ENCODE assay signal across 30 cellular contexts in the genomic region with DNA sequence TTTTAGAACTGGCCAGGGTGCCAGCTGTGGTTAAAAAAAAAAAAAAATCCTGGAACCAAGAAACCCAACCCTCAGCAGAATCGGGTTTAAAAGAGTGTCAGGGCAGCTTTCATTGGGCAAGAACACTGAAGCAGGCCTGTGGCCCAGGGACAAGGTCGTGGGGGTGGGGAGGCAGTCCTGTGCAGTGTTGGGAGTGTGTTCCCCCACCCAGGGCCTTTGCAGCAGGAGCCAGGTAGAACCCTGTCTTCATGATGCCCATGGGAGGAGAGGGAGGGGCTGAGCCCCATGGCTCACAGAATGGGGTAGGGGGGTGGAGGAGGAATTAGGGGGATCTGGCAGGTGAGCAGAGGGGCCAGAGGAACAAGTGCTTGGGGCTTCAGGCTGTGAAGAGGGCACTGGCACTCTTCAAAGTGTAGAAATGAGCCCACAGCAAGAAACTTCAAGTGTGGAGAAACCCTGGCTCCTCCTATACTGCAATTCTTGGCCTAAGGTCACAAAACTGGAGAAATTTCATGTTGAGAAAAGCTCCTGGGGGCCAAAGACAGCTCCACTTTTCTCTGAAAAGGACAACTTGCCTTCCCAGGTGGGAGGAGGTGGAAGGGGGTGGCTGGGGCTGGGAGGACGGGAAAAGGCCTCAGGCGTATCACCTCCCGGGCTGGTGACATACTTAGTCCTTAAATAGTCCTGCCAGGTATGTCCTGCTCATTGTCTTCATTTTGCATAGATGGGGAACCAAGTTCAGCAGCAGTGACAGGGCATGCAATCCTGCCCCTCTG. TPM values are rescaled to one million over a fixed set of nuclear protein-coding genes. Genes with fewer than 3 reads are reported as not detected.
A peak's percentile ranks its signal among the peaks of the same experiment; 100 is the strongest.
DNase-seq lines count a peak whose midpoint lies in the region; ATAC-seq, FAIRE-seq and TF ChIP-seq lines count a peak whose summit lies in the region.
"Had no signal": no experiment of that assay in that cellular context is flagged by ENCODE, and none has a peak within 500 bp of the region (broad histone marks: within the 10 kb centered on the region; RNA-seq: fewer than 3 reads in every experiment).

No MANE protein-coding gene starts in this region.

- H3K18ac ChIP-seq in trophoblast cell (ENCODE audit: low read length), result peak overlapping the region; percentile 13

- peaks cover 9% of the 10 kb centered on the region for H3K9me3 ChIP-seq in CD4-positive, alpha-beta T cell (ENCODE audit: control insufficient read depth, low read length)
- H3K9me3 ChIP-seq in trophoblast cell (ENCODE audit: insufficient read depth, low read depth, low read length), result no peaks in the 10 kb centered on the region
- H3K9me3 ChIP-seq: left lung, ovary, SJCRH30 had no signal

- H3K4ac ChIP-seq in trophoblast cell (ENCODE audit: low read depth, low read length), result no peak overlapping the region

- H4K12ac ChIP-seq in trophoblast cell (ENCODE audit: low read depth, low read length), result no peak overlapping the region

- H3K27me3 Mint-ChIP-seq in CD4-positive, alpha-beta T cell, result no peaks in the 10 kb centered on the region
- H3K27me3 Mint-ChIP-seq: activated CD4-positive, alpha-beta memory T cell treated with anti-CD3 and anti-CD28 coated beads, Interleukin-2, amount 10 ng/mL, durations not matched to agents 7 days and 5 days; activated T-helper 17 cell treated with anti-CD3 and anti-CD28 coated beads, Interleukin-2, amount 50 U/mL, for 72 hours had no signal

- peak overlapping the region; percentile 8 for H2BK5ac ChIP-seq in trophoblast cell (ENCODE audit: low read depth, low read length, poor library complexity)

- H3K4me3 Mint-ChIP-seq in CD4-positive, alpha-beta T cell, result peak overlapping the region; percentile 34
- H3K4me3 Mint-ChIP-seq: activated CD4-positive, alpha-beta memory T cell treated with anti-CD3 and anti-CD28 coated beads, Interleukin-2, amount 10 ng/mL, durations not matched to agents 7 days and 5 days had no signal

- no peak for TF ChIP-seq CTCF in CD4-positive, alpha-beta T cell (IDR thresholded peaks at IDR 0.05)
- TF ChIP-seq CTCF in D721Med (IDR thresholded peaks at IDR 0.05; ENCODE audit: insufficient read depth, missing control alignments), result no peak

- no peak overlapping the region for H2AFZ ChIP-seq in trophoblast cell (ENCODE audit: insufficient read depth, low read length, poor library complexity)

- H3K4me3 ChIP-seq in H7 (ENCODE audit: insufficient read depth, low read depth, low read length) (no peak overlapping the region), trophoblast cell (ENCODE audit: low read depth, low read length) (no peak overlapping the region)
- H3K4me3 ChIP-seq: left lung, ovary, Peyer's patch, SJCRH30 had no signal

- POLR2A ChIA-PET in CD4-positive, alpha-beta T cell (lab: Charles Lee), result interaction anchor here (1.5 kb wide), 1 partner anchor 12 kb away, joined by 4 read pairs; no protein-coding TSS in a partner anchor

- H2AK5ac ChIP-seq in trophoblast cell (ENCODE audit: low read length), result no peak overlapping the region

- peak overlapping the region; percentile 10 for H2BK120ac ChIP-seq in trophoblast cell (ENCODE audit: insufficient read depth, low read length, poor library complexity)

- no peak overlapping the region for H3K14ac ChIP-seq in trophoblast cell (ENCODE audit: low read length)

- H3K36me3 ChIP-seq in H7 (replicated peaks; ENCODE audit: control insufficient read depth, insufficient read depth, low read length) (peaks cover 4% of the 10 kb centered on the region), trophoblast cell (ENCODE audit: control insufficient read depth in 1 of 2, insufficient read depth in 2 of 2, low read length in 2 of 2) (peaks cover 19 to 20% of the 10 kb centered on the region in 2 experiments)
- H3K36me3 ChIP-seq: ovary, Peyer's patch had no signal

- no peaks in the 10 kb centered on the region for H3K27me3 ChIP-seq in CD4-positive, alpha-beta T cell (ENCODE audit: control insufficient read depth, insufficient read depth, low read length)
- H3K27me3 ChIP-seq in H7 (ENCODE audit: control insufficient read depth, insufficient read depth, low read length), result no peaks in the 10 kb centered on the region; the same call in 1 of the 2 replicates
- H3K27me3 ChIP-seq in trophoblast cell (ENCODE audit: insufficient read depth, low read length), result no peaks in the 10 kb centered on the region
- H3K27me3 ChIP-seq: left lung, ovary, Peyer's patch, SJCRH30 had no signal

- H3K9ac ChIP-seq in trophoblast cell (ENCODE audit: low read length), result no peak overlapping the region

- ATAC-seq in CD4-positive, alpha-beta T cell (ENCODE audit: poor library complexity), result no peak
- ATAC-seq: activated T-helper 17 cell treated with anti-CD3 and anti-CD28 coated beads, Interleukin-2, amount 50 U/mL, for 72 hours; left lung; naive thymus-derived CD4-positive, alpha-beta T cell had no signal

- H3K79me1 ChIP-seq in trophoblast cell (ENCODE audit: low read length), result peaks cover 14% of the 10 kb centered on the region

- no peak overlapping the region for H3K27ac ChIP-seq in CD4-positive, alpha-beta T cell (ENCODE audit: low read depth, low read length)
- H3K27ac ChIP-seq in cingulate gyrus (ENCODE audit: low read depth, low read length), result peak overlapping the region; percentile 54
- H3K27ac ChIP-seq in trophoblast cell (ENCODE audit: low read depth, low read length), result peak overlapping the region; percentile 50
- H3K27ac ChIP-seq: left lung, ovary, Peyer's patch, SJCRH30 had no signal

- H2BK12ac ChIP-seq in trophoblast cell (ENCODE audit: low read length), result peak overlapping the region; percentile 19

- H3K79me2 ChIP-seq in trophoblast cell (ENCODE audit: control insufficient read depth, insufficient read depth, low read length, poor library complexity), result peaks cover 4% of the 10 kb centered on the region

- no peak overlapping the region for H4K91ac ChIP-seq in trophoblast cell (ENCODE audit: low read depth, low read length)

- CTCF ChIA-PET in CD4-positive, alpha-beta T cell (lab: Charles Lee), result interaction anchor here (0.6 kb wide), 1 partner anchor 1916 kb away, joined by 3 read pairs; no protein-coding TSS in a partner anchor

- WGBS in trophoblast cell (ENCODE audit: extremely low coverage, insufficient coverage, insufficient read length), result no CpG with 5 or more reads among the region's 5 CpGs

- peak overlapping the region; percentile 2 for H3K4me2 ChIP-seq in trophoblast cell (ENCODE audit: low read length)

- FAIRE-seq in D721Med (lab: Jason Lieb, UNC), result no peak
- FAIRE-seq: GM12892, H54, TTC549, urothelium cell line had no signal

- no peak for DNase-seq in CD4-positive, alpha-beta T cell
- DNase-seq in H7 (peak; percentile 46), trophoblast cell (peak; percentile 85 to 92), DMS79 (lab: John Stamatoyannopoulos, UW) (no peak), Ammon's horn (ENCODE audit: low spot score) (no peak), D721Med (ENCODE audit: insufficient read length, low spot score) (no peak), NCI-H1105 (lab: John Stamatoyannopoulos, UW) (no peak)
- DNase-seq: activated CD4-positive, alpha-beta memory T cell treated with anti-CD3 and anti-CD28 coated beads, Interleukin-2, amount 10 ng/mL, durations not matched to agents 7 days and 5 days; activated CD4-positive, CD25-positive, alpha-beta regulatory T cell treated with anti-CD3 and anti-CD28 coated beads, Interleukin-2, amount 50 U/mL, for 72 hours; activated naive CD4-positive, alpha-beta T cell treated with anti-CD3 and anti-CD28 coated beads, Interleukin-2, amount 50 U/mL, for 16 hours; anterior cingulate cortex; dermis blood vessel endothelial cell; EL; IMR-90; left lung; naive thymus-derived CD4-positive, alpha-beta T cell; NCI-H1092 treated with DMSO at 0.1 percent for 48 hours; NCI-H187 treated with DMSO at 0.1 percent for 48 hours; NCI-H524 treated with DMSO at 0.1 percent for 48 hours; ovary; Peyer's patch; SJCRH30; stimulated activated CD4-positive, alpha-beta T cell treated with anti-CD3 and anti-CD28 coated beads, Interleukin-4, amount 100 ng/mL, for 1 hour; T-helper 1 cell had no signal

- H4K8ac ChIP-seq in trophoblast cell (ENCODE audit: low read depth, low read length), result no peak overlapping the region

- intact Hi-C loops in CD4-positive, alpha-beta T cell (cut with DNase I, micrococcal nuclease), result loop anchor here in 1 of 2 experiments (10.0 kb wide), 2 partner anchors 193 to 317 kb away; a partner anchor contains a TSS

- peaks cover 4% of the 10 kb centered on the region for H3K4me1 Mint-ChIP-seq in CD4-positive, alpha-beta T cell (ENCODE audit: low read depth)
- H3K4me1 Mint-ChIP-seq: activated T-helper 17 cell treated with anti-CD3 and anti-CD28 coated beads, Interleukin-2, amount 50 U/mL, for 72 hours had no signal

- H3K27ac Mint-ChIP-seq in CD4-positive, alpha-beta T cell, result no peak overlapping the region
- H3K27ac Mint-ChIP-seq: activated CD4-positive, alpha-beta memory T cell treated with anti-CD3 and anti-CD28 coated beads, Interleukin-2, amount 10 ng/mL, durations not matched to agents 7 days and 5 days; activated T-helper 17 cell treated with anti-CD3 and anti-CD28 coated beads, Interleukin-2, amount 50 U/mL, for 72 hours; naive thymus-derived CD4-positive, alpha-beta T cell had no signal

- no peak overlapping the region for H3K23ac ChIP-seq in trophoblast cell (ENCODE audit: low read length)

- peaks cover 29 to 30% of the 10 kb centered on the region in 2 experiments for H3K4me1 ChIP-seq in trophoblast cell (ENCODE audit: control insufficient read depth in 1 of 2, insufficient read depth in 2 of 2, low read length in 2 of 2)
- H3K4me1 ChIP-seq: SJCRH30 had no signal

- no peaks in the 10 kb centered on the region for H3K9me3 Mint-ChIP-seq in CD4-positive, alpha-beta T cell
- H3K9me3 Mint-ChIP-seq: activated T-helper 17 cell treated with anti-CD3 and anti-CD28 coated beads, Interleukin-2, amount 50 U/mL, for 72 hours had no signal

- peaks cover 23% of the 10 kb centered on the region for H3K36me3 Mint-ChIP-seq in CD4-positive, alpha-beta T cell (ENCODE audit: low read depth)

RNA-seq across cellular contexts. Expression of a gene that starts 39.4 kb away (rescaled TPM):
- total RNA-seq in CD4-positive, alpha-beta T cell, result under 1 TPM; 0.14 to 0.20 TPM
- 1.1 and 3.4 TPM in 2 replicates for total RNA-seq in H7 (2014; rRNA removed; shearing (Covaris generic))
- 0.35 and 0.42 TPM in 2 replicates for polyA plus RNA-seq in trophoblast cell (2013)

Comparison
In these comparisons a context has a peak if more than half of its experiments do, and no peak if none do; other contexts are left out.
1. DNase-seq: peak in H7 (single experiment) and trophoblast cell (2 of 2); none in CD4-positive, alpha-beta T cell (0 of 10), DMS79 (single experiment), Ammon's horn (single experiment), D721Med (single experiment) and NCI-H1105 (single experiment).